19 cellular contexts compared by ENCODE assay signal in genomic region chr1:107689157-107689556, GRCh38.
DNase-seq lines count a peak whose midpoint lies in the region; ATAC-seq, FAIRE-seq and TF ChIP-seq lines count a peak whose summit lies in the region.
"Had no signal": no experiment of that assay in that cellular context is flagged by ENCODE, and none has a peak within 500 bp of the region (broad histone marks: within the 10 kb centered on the region; RNA-seq: fewer than 3 reads in every experiment).

No MANE protein-coding gene starts in this region.

- DNase-seq in natural killer cell (no peak), epithelial cell of esophagus (ENCODE audit: low read depth) (peak; percentile 75), mesothelial cell of epicardium (ENCODE audit: low spot score in 2 of 2, unreplicated experiment in 2 of 2) (no peak), erythroblast (lab: John Stamatoyannopoulos, UW) (no peak), hypothalamus (lab: John Stamatoyannopoulos, UW) (no peak), GM12892 (ENCODE audit: insufficient read length) (no peak)
- DNase-seq in natural killer cell treated with Interleukin-12 subunit alpha and Interleukin-12 subunit beta and Interleukin-15 and Interleukin-18, amount 100 ng/mL, for 72 hours (ENCODE audit: low spot score), result no peak
- DNase-seq: activated CD4-positive, alpha-beta T cell treated with anti-CD3 and anti-CD28 coated beads for 4 hours; activated T-cell treated with anti-CD3 and anti-CD28 coated beads, Interleukin-2, amount 50 U/mL, for 48 hours; DMS153; Karpas-422; kidney glomerular epithelial cell; NCI-H2081 treated with DMSO at 0.1 percent for 48 hours; T-cell had no signal

- no peak for TF ChIP-seq POLR2A in erythroblast (IDR thresholded peaks at IDR 0.05; ENCODE audit: low read length)
- no peak for TF ChIP-seq POLR2A in GM12892 (IDR thresholded peaks at IDR 0.05; ENCODE audit: low read depth, low read length)

- H3K27ac Mint-ChIP-seq in natural killer cell (peak overlapping the region; percentile 45 to 63), mesothelial cell of epicardium (peak overlapping the region; percentile 41)
- H3K27ac Mint-ChIP-seq in natural killer cell treated with Interleukin-12 subunit alpha and Interleukin-12 subunit beta and Interleukin-15 and Interleukin-18, amount 100 ng/mL, for 72 hours, result no peak overlapping the region
- H3K27ac Mint-ChIP-seq: T-cell had no signal

- H3K27me3 Mint-ChIP-seq in natural killer cell (ENCODE audit: low read depth in 2 of 2) (no peaks in the 10 kb centered on the region), mesothelial cell of epicardium (ENCODE audit: low read depth) (no peaks in the 10 kb centered on the region)
- no peaks in the 10 kb centered on the region for H3K27me3 Mint-ChIP-seq in natural killer cell treated with Interleukin-12 subunit alpha and Interleukin-12 subunit beta and Interleukin-15 and Interleukin-18, amount 100 ng/mL, for 72 hours
- H3K27me3 Mint-ChIP-seq: T-cell had no signal

- no peak for TF ChIP-seq CTCF in natural killer cell (IDR thresholded peaks at IDR 0.05)
- no peak for TF ChIP-seq CTCF in epithelial cell of esophagus (IDR thresholded peaks at IDR 0.05; ENCODE audit: insufficient read depth, low read depth, low read length, missing control alignments)
- TF ChIP-seq CTCF in mesothelial cell of epicardium (IDR thresholded peaks at IDR 0.05; ENCODE audit: unreplicated experiment), result no peak

- no peak for FAIRE-seq in GM12892 (lab: Jason Lieb, UNC)
- FAIRE-seq: frontal cortex, small intestine had no signal

- H3K36me3 Mint-ChIP-seq in natural killer cell, result no peaks in the 10 kb centered on the region
- no peaks in the 10 kb centered on the region for H3K36me3 Mint-ChIP-seq in natural killer cell treated with Interleukin-12 subunit alpha and Interleukin-12 subunit beta and Interleukin-15 and Interleukin-18, amount 100 ng/mL, for 72 hours
- no peaks in the 10 kb centered on the region for H3K36me3 Mint-ChIP-seq in mesothelial cell of epicardium

- H3K4me3 Mint-ChIP-seq in natural killer cell (no peak overlapping the region), mesothelial cell of epicardium (no peak overlapping the region)
- no peak overlapping the region for H3K4me3 Mint-ChIP-seq in natural killer cell treated with Interleukin-12 subunit alpha and Interleukin-12 subunit beta and Interleukin-15 and Interleukin-18, amount 100 ng/mL, for 72 hours
- H3K4me3 Mint-ChIP-seq: T-cell had no signal

- H3K4me1 Mint-ChIP-seq in natural killer cell (peaks cover 22 to 30% of the 10 kb centered on the region in 2 donors), mesothelial cell of epicardium (peaks cover 33% of the 10 kb centered on the region)
- peaks cover 3 to 9% of the 10 kb centered on the region in 2 donors for H3K4me1 Mint-ChIP-seq in natural killer cell treated with Interleukin-12 subunit alpha and Interleukin-12 subunit beta and Interleukin-15 and Interleukin-18, amount 100 ng/mL, for 72 hours (ENCODE audit: low read depth in 2 of 2)
- H3K4me1 Mint-ChIP-seq: T-cell had no signal

- ATAC-seq in natural killer cell, result no peak
- ATAC-seq in natural killer cell treated with Interleukin-12 subunit alpha and Interleukin-12 subunit beta and Interleukin-15 and Interleukin-18, amount 100 ng/mL, for 72 hours, result no peak
- ATAC-seq in HG03439 (IDR thresholded peaks at IDR 0.05; ENCODE audit: unreplicated experiment), result no peak
- ATAC-seq: T-cell had no signal

- intact Hi-C loops in natural killer cell (cut with micrococcal nuclease), result no loop called here

- no peak overlapping the region for H3K4me3 ChIP-seq in epithelial cell of esophagus (ENCODE audit: low read length)
- H3K4me3 ChIP-seq: coronary artery, thoracic aorta had no signal

- H3K9me3 Mint-ChIP-seq in natural killer cell (no peaks in the 10 kb centered on the region), mesothelial cell of epicardium (no peaks in the 10 kb centered on the region)
- H3K9me3 Mint-ChIP-seq in natural killer cell treated with Interleukin-12 subunit alpha and Interleukin-12 subunit beta and Interleukin-15 and Interleukin-18, amount 100 ng/mL, for 72 hours, result no peaks in the 10 kb centered on the region
- H3K9me3 Mint-ChIP-seq: T-cell had no signal

Comparison
In these comparisons a context has a peak if more than half of its experiments do, and no peak if none do; other contexts are left out.
1. H3K27ac Mint-ChIP-seq: peak in natural killer cell (2 of 2) and mesothelial cell of epicardium (single experiment); none in natural killer cell treated with Interleukin-12 subunit alpha and Interleukin-12 subunit beta and Interleukin-15 and Interleukin-18, amount 100 ng/mL, for 72 hours (0 of 2).